In the genomic region with DNA sequence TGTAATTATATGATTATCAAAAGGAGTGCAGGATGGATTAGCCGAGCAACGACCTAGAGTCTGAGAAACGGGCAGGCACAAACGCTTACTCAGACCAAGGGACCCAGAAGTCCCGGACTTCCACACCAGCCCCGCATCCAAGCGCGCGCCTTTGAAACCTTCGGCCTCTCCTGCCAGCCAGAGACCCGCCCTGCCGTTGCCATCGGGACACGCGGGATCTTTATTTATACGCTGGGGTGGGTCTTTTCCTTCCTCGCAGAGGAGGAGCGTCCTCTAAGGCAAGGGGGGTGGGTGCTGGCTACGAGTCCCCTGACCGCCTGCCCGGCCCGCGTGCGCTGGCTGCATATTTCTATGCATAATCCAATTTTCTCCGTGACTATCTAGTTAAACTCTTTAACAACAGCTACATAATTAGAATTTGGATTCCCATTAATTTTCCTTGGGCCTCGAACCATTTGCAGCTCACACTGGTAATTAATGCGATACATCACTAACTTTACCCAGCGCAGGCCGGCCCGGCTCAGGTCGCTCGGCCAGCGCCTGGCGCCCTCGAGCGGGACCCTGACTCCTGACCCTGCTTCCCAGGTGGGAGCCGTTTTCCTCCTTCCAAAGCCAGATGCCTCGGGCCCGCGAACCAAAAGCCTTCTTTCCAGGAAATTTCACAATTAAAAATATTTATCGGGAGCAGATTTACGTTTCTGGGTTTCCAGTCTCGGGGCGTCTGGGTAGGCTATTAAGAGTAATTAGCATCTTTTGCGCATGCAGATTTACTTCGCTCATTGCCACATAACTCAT, we compare ENCODE assay signal across 1 cellular context.
TF ChIP-seq lines count a peak whose summit lies in the region.

No MANE protein-coding gene starts in this region.

TF ChIP-seq in endothelial cell of umbilical vein, 7 proteins besides CTCF, POLR2A, EP300 and RAD21:
- TF ChIP-seq, protein P1, sequence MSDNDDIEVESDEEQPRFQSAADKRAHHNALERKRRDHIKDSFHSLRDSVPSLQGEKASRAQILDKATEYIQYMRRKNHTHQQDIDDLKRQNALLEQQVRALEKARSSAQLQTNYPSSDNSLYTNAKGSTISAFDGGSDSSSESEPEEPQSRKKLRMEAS (IDR thresholded peaks at IDR 0.05; ENCODE audit: insufficient read depth, insufficient read length): no peak
- TF ChIP-seq GATA2 (IDR thresholded peaks at IDR 0.05; ENCODE audit: insufficient read depth, insufficient read length, low read depth, low read length) (no peak), POLR2AphosphoS5 (IDR thresholded peaks at IDR 0.05; ENCODE audit: insufficient read depth, low read depth, low read length) (no peak), EZH2 (IDR thresholded peaks at IDR 0.05; ENCODE audit: borderline replicate concordance, low read depth, low read length, severe bottlenecking) (peak; percentile 93), JUN (IDR thresholded peaks at IDR 0.05; ENCODE audit: borderline replicate concordance, insufficient read depth, insufficient read length, low read depth) (no peak), MYC (IDR thresholded peaks at IDR 0.05; ENCODE audit: low read depth, low read length) (no peak), FOS (IDR thresholded peaks at IDR 0.05; ENCODE audit: borderline replicate concordance, insufficient read depth, low read length) (no peak)
TF ChIP-seq in endothelial cell of umbilical vein: peak in this region for 1.
